Comparison of ENCODE assay signal across 8 cellular contexts in the genomic region with DNA sequence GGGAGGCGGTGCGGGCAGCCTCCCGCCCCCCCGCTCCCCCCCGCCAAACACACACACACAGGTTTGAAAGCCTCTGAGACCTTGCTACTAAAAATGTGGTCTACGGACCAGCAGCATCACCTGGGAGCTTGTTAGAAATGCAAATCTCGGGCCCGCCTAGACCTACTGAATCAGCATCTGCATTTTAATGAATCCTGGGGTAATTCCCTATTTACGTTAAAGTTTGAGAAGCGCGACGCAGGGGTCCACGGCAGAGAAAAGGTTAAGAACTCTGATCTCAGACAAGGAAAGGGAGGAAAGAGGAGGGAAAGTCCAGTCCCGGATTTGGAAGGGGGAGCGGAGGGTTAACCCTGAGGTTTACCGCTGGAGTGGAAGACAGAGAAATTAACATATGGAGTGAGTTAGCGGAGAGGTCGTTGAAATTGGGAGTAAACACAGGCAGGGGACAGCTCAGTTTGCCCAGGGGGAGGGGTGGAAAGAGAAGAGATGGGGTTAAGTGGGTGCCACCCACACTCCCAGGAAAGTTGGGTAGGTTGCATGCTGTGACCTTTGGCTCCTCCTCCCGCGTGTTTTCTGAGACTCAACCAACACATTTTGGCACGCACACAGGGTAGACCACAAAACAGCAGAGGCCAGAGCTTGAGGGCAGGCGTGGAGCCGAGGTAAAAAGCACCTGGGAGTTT.
DNase-seq lines count a peak whose midpoint lies in the region; TF ChIP-seq lines count a peak whose summit lies in the region.

No MANE protein-coding gene starts in this region.

- DNase-seq in GM19238 (ENCODE audit: insufficient read length, low spot score) (peak; percentile 11), NCI-H128 (lab: John Stamatoyannopoulos, UW; ENCODE audit: unreplicated experiment) (peak; percentile 6), left kidney (ENCODE audit: low read depth, low spot score) (peak; percentile 39), lower leg skin (ENCODE audit: low spot score in 2 of 2) (no peak), UCSD-AML1 (lab: John Stamatoyannopoulos, UW; ENCODE audit: unreplicated experiment) (no peak), superior temporal gyrus (ENCODE audit: extremely low spot score) (no peak)
- peak; percentile 75 for DNase-seq in activated T-cell treated with anti-CD3 and anti-CD28 coated beads, Interleukin-2, amount 50 U/mL, for 24 hours
- peak; percentile 44 to 67 for DNase-seq in stimulated activated CD8-positive, alpha-beta memory T cell treated with anti-CD3 and anti-CD28 coated beads, Interleukin-7, amount 100 ng/mL, for 48 hours (ENCODE audit: extremely low read depth in 1 of 2, low read depth in 1 of 2)

- peaks cover 36% of the 10 kb centered on the region for H3K4me1 Mint-ChIP-seq in activated T-cell treated with anti-CD3 and anti-CD28 coated beads, Interleukin-2, amount 50 U/mL, for 24 hours (ENCODE audit: low read depth)

- intact Hi-C loops in lower leg skin (cut with DNase I; ENCODE audit: low total_unique reads), result no loop called here

- H3K36me3 Mint-ChIP-seq in activated T-cell treated with anti-CD3 and anti-CD28 coated beads, Interleukin-2, amount 50 U/mL, for 24 hours (ENCODE audit: low read depth), result no peaks in the 10 kb centered on the region

- H3K27me3 Mint-ChIP-seq in activated T-cell treated with anti-CD3 and anti-CD28 coated beads, Interleukin-2, amount 50 U/mL, for 24 hours, result peaks cover 70% of the 10 kb centered on the region

- WGBS in lower leg skin, 2 donors, result 7 to 20% methylated on average over 16 to 21 of the region's 23 CpGs

- no peak for TF ChIP-seq CTCF in lower leg skin (IDR thresholded peaks at IDR 0.05)

- H3K9me3 Mint-ChIP-seq in activated T-cell treated with anti-CD3 and anti-CD28 coated beads, Interleukin-2, amount 50 U/mL, for 24 hours, result peaks cover 5% of the 10 kb centered on the region

- H3K4me3 ChIP-seq in lower leg skin (ENCODE audit: low read depth, poor library complexity, severe bottlenecking), result no peak overlapping the region

- peak overlapping the region; percentile 78 for H3K4me3 Mint-ChIP-seq in activated T-cell treated with anti-CD3 and anti-CD28 coated beads, Interleukin-2, amount 50 U/mL, for 24 hours

- H3K27ac Mint-ChIP-seq in activated T-cell treated with anti-CD3 and anti-CD28 coated beads, Interleukin-2, amount 50 U/mL, for 24 hours, result peak overlapping the region; percentile 92

- TF ChIP-seq POLR2A in lower leg skin (IDR thresholded peaks at IDR 0.05), result no peak

Comparison
In these comparisons a context has a peak if more than half of its experiments do, and no peak if none do; other contexts are left out.
1. DNase-seq: peak in GM19238 (single experiment), NCI-H128 (single experiment), activated T-cell treated with anti-CD3 and anti-CD28 coated beads, Interleukin-2, amount 50 U/mL, for 24 hours (single experiment), left kidney (single experiment) and stimulated activated CD8-positive, alpha-beta memory T cell treated with anti-CD3 and anti-CD28 coated beads, Interleukin-7, amount 100 ng/mL, for 48 hours (2 of 2); none in lower leg skin (0 of 2), UCSD-AML1 (single experiment) and superior temporal gyrus (single experiment).